19 cellular contexts compared by ENCODE assay signal in genomic region chr1:192986110-192986747, GRCh38.
DNase-seq lines count a peak whose midpoint lies in the region; ATAC-seq and TF ChIP-seq lines count a peak whose summit lies in the region.
"Had no signal": no experiment of that assay in that cellular context is flagged by ENCODE, and none has a peak within 500 bp of the region (broad histone marks: within the 10 kb centered on the region; RNA-seq: fewer than 3 reads in every experiment).

No MANE protein-coding gene starts in this region.

- intact Hi-C loops in colonic mucosa (cut with DNase I), result no loop called here

- H3K79me1 ChIP-seq in trophoblast cell (ENCODE audit: low read length), result no peaks in the 10 kb centered on the region

- no peak overlapping the region for H2AK5ac ChIP-seq in trophoblast cell (ENCODE audit: low read length)

- H3K9me3 ChIP-seq in colonic mucosa (no peaks in the 10 kb centered on the region), trophoblast cell (ENCODE audit: insufficient read depth, low read depth, low read length) (no peaks in the 10 kb centered on the region)
- H3K9me3 ChIP-seq: gastroesophageal sphincter, ovary, tibial nerve had no signal

- peak overlapping the region; percentile 10 for H3K27ac Mint-ChIP-seq in T-helper 1 cell treated with Interleukin-12 subunit alpha and Interleukin-12 subunit beta and Interleukin-4 antibody, amounts not matched to agents 30 μg/mL and 1 μg/mL, for 36 hours
- H3K27ac Mint-ChIP-seq: effector memory CD8-positive, alpha-beta T cell had no signal

- no peak overlapping the region for H3K4ac ChIP-seq in trophoblast cell (ENCODE audit: low read depth, low read length)

- TF ChIP-seq CTCF in colonic mucosa (IDR thresholded peaks at IDR 0.05), result no peak

- no peak overlapping the region for H2AFZ ChIP-seq in trophoblast cell (ENCODE audit: insufficient read depth, low read length, poor library complexity)

- no peak overlapping the region for H3K4me3 ChIP-seq in colonic mucosa
- H3K4me3 ChIP-seq in trophoblast cell (ENCODE audit: low read depth, low read length), result no peak overlapping the region
- H3K4me3 ChIP-seq: cardiac muscle cell, gastroesophageal sphincter, ovary, tibial nerve had no signal

- no peak overlapping the region for H3K4me2 ChIP-seq in trophoblast cell (ENCODE audit: low read length)
- H3K4me2 ChIP-seq: KMS-11 had no signal

- H4K12ac ChIP-seq in trophoblast cell (ENCODE audit: low read depth, low read length), result no peak overlapping the region

- H3K36me3 ChIP-seq in colonic mucosa (no peaks in the 10 kb centered on the region), trophoblast cell (ENCODE audit: control insufficient read depth in 1 of 2, insufficient read depth in 2 of 2, low read length in 2 of 2) (no peaks in the 10 kb centered on the region)
- H3K36me3 ChIP-seq: ovary, WERI-Rb-1 had no signal

- H4K8ac ChIP-seq in trophoblast cell (ENCODE audit: low read depth, low read length), result no peak overlapping the region

- H2BK12ac ChIP-seq in trophoblast cell (ENCODE audit: low read length), result no peak overlapping the region

- no peak overlapping the region for H3K9ac ChIP-seq in colonic mucosa (ENCODE audit: low read depth in 2 of 2, low read length in 2 of 2)
- no peak overlapping the region for H3K9ac ChIP-seq in trophoblast cell (ENCODE audit: low read length)
- H3K9ac ChIP-seq: KMS-11 had no signal

- H3K14ac ChIP-seq in trophoblast cell (ENCODE audit: low read length), result no peak overlapping the region

- H3K18ac ChIP-seq in trophoblast cell (ENCODE audit: low read length), result no peak overlapping the region

- no peak overlapping the region for H3K23ac ChIP-seq in trophoblast cell (ENCODE audit: low read length)

- H3K27me3 ChIP-seq in colonic mucosa, result no peaks in the 10 kb centered on the region
- H3K27me3 ChIP-seq in trophoblast cell (ENCODE audit: insufficient read depth, low read length), result no peaks in the 10 kb centered on the region
- H3K27me3 ChIP-seq: cardiac muscle cell, gastroesophageal sphincter, ovary, tibial nerve had no signal

- H3K27ac ChIP-seq in colonic mucosa (peak overlapping the region; percentile 33), trophoblast cell (ENCODE audit: low read depth, low read length) (no peak overlapping the region)
- H3K27ac ChIP-seq: cardiac muscle cell, gastroesophageal sphincter, KMS-11, ovary, tibial nerve, WERI-Rb-1 had no signal

- H3K4me1 ChIP-seq in colonic mucosa (no peaks in the 10 kb centered on the region), trophoblast cell (ENCODE audit: control insufficient read depth in 1 of 2, insufficient read depth in 2 of 2, low read length in 2 of 2) (no peaks in the 10 kb centered on the region)
- H3K4me1 ChIP-seq: gastroesophageal sphincter, tibial nerve had no signal

- peaks cover 8% of the 10 kb centered on the region for H3K36me3 Mint-ChIP-seq in T-helper 1 cell treated with Interleukin-12 subunit alpha and Interleukin-12 subunit beta and Interleukin-4 antibody, amounts not matched to agents 30 μg/mL and 1 μg/mL, for 36 hours (ENCODE audit: low read depth)

- no peak overlapping the region for H4K91ac ChIP-seq in trophoblast cell (ENCODE audit: low read depth, low read length)

- WGBS in trophoblast cell (ENCODE audit: extremely low coverage, insufficient coverage, insufficient read length), result no CpG with 5 or more reads among the region's 8 CpGs

- H2BK5ac ChIP-seq in trophoblast cell (ENCODE audit: low read depth, low read length, poor library complexity), result no peak overlapping the region

- no peaks in the 10 kb centered on the region for H3K27me3 Mint-ChIP-seq in T-helper 1 cell treated with Interleukin-12 subunit alpha and Interleukin-12 subunit beta and Interleukin-4 antibody, amounts not matched to agents 30 μg/mL and 1 μg/mL, for 36 hours (ENCODE audit: low read depth)
- H3K27me3 Mint-ChIP-seq: effector memory CD8-positive, alpha-beta T cell had no signal

- H3K4me1 Mint-ChIP-seq in T-helper 1 cell treated with Interleukin-12 subunit alpha and Interleukin-12 subunit beta and Interleukin-4 antibody, amounts not matched to agents 30 μg/mL and 1 μg/mL, for 36 hours (ENCODE audit: low read depth), result peaks cover 20% of the 10 kb centered on the region

- no peaks in the 10 kb centered on the region for H3K79me2 ChIP-seq in trophoblast cell (ENCODE audit: control insufficient read depth, insufficient read depth, low read length, poor library complexity)

- no peak for ATAC-seq in GM21825 (IDR thresholded peaks at IDR 0.05; ENCODE audit: unreplicated experiment)
- no peak for ATAC-seq in GM18519 (IDR thresholded peaks at IDR 0.05; ENCODE audit: low FRiP score, unreplicated experiment)
- ATAC-seq: effector memory CD8-positive, alpha-beta T cell; gastroesophageal sphincter had no signal

- DNase-seq in HUDEP-2 (lab: John Stamatoyannopoulos, UW; ENCODE audit: unreplicated experiment in 76 of 76) (peak in 39 of 76 experiments; percentile 2 to 67 (median 22)), colonic mucosa (no peak), trophoblast cell (no peak)
- peak; percentile 24 to 65 (median 37) for DNase-seq in stimulated activated CD4-positive, alpha-beta T cell treated with anti-CD3 and anti-CD28 coated beads, Interleukin-12 subunit alpha, Interleukin-12 subunit beta, amount 100 ng/mL, for 48 hours (ENCODE audit: low read depth in 2 of 3, low spot score in 1 of 3)
- DNase-seq: C1 segment of cervical spinal cord; DMS79 treated with DMSO at 0.1 percent for 48 hours; effector memory CD8-positive, alpha-beta T cell; midbrain; NCI-H1417; NCI-H345; ovary; WERI-Rb-1 had no signal

- no peak overlapping the region for H3K4me3 Mint-ChIP-seq in T-helper 1 cell treated with Interleukin-12 subunit alpha and Interleukin-12 subunit beta and Interleukin-4 antibody, amounts not matched to agents 30 μg/mL and 1 μg/mL, for 36 hours
- H3K4me3 Mint-ChIP-seq: effector memory CD8-positive, alpha-beta T cell had no signal

- no peaks in the 10 kb centered on the region for H3K9me3 Mint-ChIP-seq in T-helper 1 cell treated with Interleukin-12 subunit alpha and Interleukin-12 subunit beta and Interleukin-4 antibody, amounts not matched to agents 30 μg/mL and 1 μg/mL, for 36 hours
- H3K9me3 Mint-ChIP-seq: effector memory CD8-positive, alpha-beta T cell had no signal

- no peak overlapping the region for H2BK120ac ChIP-seq in trophoblast cell (ENCODE audit: insufficient read depth, low read length, poor library complexity)

Comparison
In these comparisons a context has a peak if more than half of its experiments do, and no peak if none do; other contexts are left out.
1. DNase-seq: peak in HUDEP-2 (39 of 76) and stimulated activated CD4-positive, alpha-beta T cell treated with anti-CD3 and anti-CD28 coated beads, Interleukin-12 subunit alpha, Interleukin-12 subunit beta, amount 100 ng/mL, for 48 hours (3 of 3); none in colonic mucosa (single experiment) and trophoblast cell (0 of 2).